16 cellular contexts compared by ENCODE assay signal in the genomic region with DNA sequence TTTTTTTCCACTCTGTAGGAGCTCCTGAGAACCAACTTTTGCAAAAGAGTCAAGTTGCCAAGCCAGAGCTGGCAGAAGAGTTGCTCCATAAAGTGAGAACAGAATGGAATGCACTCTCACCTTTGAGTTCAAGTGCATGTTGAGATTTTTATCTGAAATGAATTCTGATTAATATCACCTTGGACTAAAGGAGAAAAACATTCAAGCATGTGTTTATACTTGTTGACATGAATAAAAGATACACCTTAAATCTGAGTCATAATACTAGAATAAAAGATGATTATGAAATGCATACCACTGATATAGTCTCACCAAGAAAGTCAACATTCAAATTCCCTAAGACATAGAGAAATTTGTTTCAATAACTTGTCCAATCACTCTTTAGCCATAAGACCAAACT. TPM values are rescaled to one million over a fixed set of nuclear protein-coding genes. Genes with fewer than 3 reads are reported as not detected.
A peak's percentile ranks its signal among the peaks of the same experiment; 100 is the strongest.
DNase-seq lines count a peak whose midpoint lies in the region; ATAC-seq, FAIRE-seq and TF ChIP-seq lines count a peak whose summit lies in the region.
"Had no signal": no experiment of that assay in that cellular context is flagged by ENCODE, and none has a peak within 500 bp of the region (broad histone marks: within the 10 kb centered on the region; RNA-seq: fewer than 3 reads in every experiment).

No MANE protein-coding gene starts in this region.

- FAIRE-seq in GM19239 (lab: Jason Lieb, UNC), result peak; percentile 23
- FAIRE-seq: HepG2, HTR-8/SVneo had no signal

- no peaks in the 10 kb centered on the region for H3K9me3 Mint-ChIP-seq in natural killer cell treated with Interleukin-12 subunit alpha and Interleukin-12 subunit beta and Interleukin-15 and Interleukin-18, amount 100 ng/mL, for 72 hours

- H3K36me3 ChIP-seq in left lung (no peaks in the 10 kb centered on the region), HAP-1 (replicated peaks) (no peaks in the 10 kb centered on the region)
- H3K36me3 ChIP-seq: BLaER1 treated with 17β-estradiol and CSF1 and Interleukin-3, amounts not matched to agents 10 nM and 100 nM had no signal

- H3K27me3 ChIP-seq in left lung (no peaks in the 10 kb centered on the region), HAP-1 (ENCODE audit: low read depth) (no peaks in the 10 kb centered on the region)
- H3K27me3 ChIP-seq: BLaER1 treated with 17β-estradiol and CSF1 and Interleukin-3, amounts not matched to agents 10 nM and 100 nM had no signal

- H3K4me3 ChIP-seq in epithelial cell of esophagus (ENCODE audit: low read length), result no peak overlapping the region
- no peak overlapping the region for H3K4me3 ChIP-seq in left lung
- H3K4me3 ChIP-seq in HAP-1, result no peak overlapping the region
- H3K4me3 ChIP-seq: BLaER1 treated with 17β-estradiol and CSF1 and Interleukin-3, amounts not matched to agents 10 nM and 100 nM; GM23248 had no signal

- H3K27me3 Mint-ChIP-seq in natural killer cell treated with Interleukin-12 subunit alpha and Interleukin-12 subunit beta and Interleukin-15 and Interleukin-18, amount 100 ng/mL, for 72 hours, result peaks cover 0 to 24% of the 10 kb centered on the region in 2 donors

- no peak for DNase-seq in GM19239 (ENCODE audit: insufficient read length, low spot score)
- peak; percentile 78 for DNase-seq in RWPE1 (ENCODE audit: low spot score)
- DNase-seq in epithelial cell of esophagus (ENCODE audit: low read depth), result peak; percentile 83
- no peak for DNase-seq in left lung
- DNase-seq in natural killer cell treated with Interleukin-12 subunit alpha and Interleukin-12 subunit beta and Interleukin-15 and Interleukin-18, amount 100 ng/mL, for 72 hours (ENCODE audit: low spot score), result no peak
- no peak for DNase-seq in HAP-1 (ENCODE audit: low spot score in 2 of 2)
- DNase-seq: ACHN; CD4-positive, CD25-positive, alpha-beta regulatory T cell; DMS53; GF-D8; GM23248; H7 had no signal

- ATAC-seq in left lung (peak; percentile 31), HG02763 (IDR thresholded peaks at IDR 0.05; ENCODE audit: unreplicated experiment) (no peak)
- ATAC-seq in natural killer cell treated with Interleukin-12 subunit alpha and Interleukin-12 subunit beta and Interleukin-15 and Interleukin-18, amount 100 ng/mL, for 72 hours, result no peak
- ATAC-seq: HepG2 had no signal

- H3K9me3 ChIP-seq in left lung (no peaks in the 10 kb centered on the region), HAP-1 (no peaks in the 10 kb centered on the region)
- H3K9me3 ChIP-seq: BLaER1 treated with 17β-estradiol and CSF1 and Interleukin-3, amounts not matched to agents 10 nM and 100 nM had no signal

- no peaks in the 10 kb centered on the region for H3K36me3 Mint-ChIP-seq in natural killer cell treated with Interleukin-12 subunit alpha and Interleukin-12 subunit beta and Interleukin-15 and Interleukin-18, amount 100 ng/mL, for 72 hours
- H3K36me3 Mint-ChIP-seq: CD4-positive, CD25-positive, alpha-beta regulatory T cell had no signal

- no peaks in the 10 kb centered on the region for H3K4me1 Mint-ChIP-seq in natural killer cell treated with Interleukin-12 subunit alpha and Interleukin-12 subunit beta and Interleukin-15 and Interleukin-18, amount 100 ng/mL, for 72 hours (ENCODE audit: low read depth in 2 of 2)
- H3K4me1 Mint-ChIP-seq: CD4-positive, CD25-positive, alpha-beta regulatory T cell had no signal

- no peak overlapping the region for H3K27ac Mint-ChIP-seq in natural killer cell treated with Interleukin-12 subunit alpha and Interleukin-12 subunit beta and Interleukin-15 and Interleukin-18, amount 100 ng/mL, for 72 hours
- H3K27ac Mint-ChIP-seq: CD4-positive, CD25-positive, alpha-beta regulatory T cell had no signal

- no peak overlapping the region for H3K4me3 Mint-ChIP-seq in natural killer cell treated with Interleukin-12 subunit alpha and Interleukin-12 subunit beta and Interleukin-15 and Interleukin-18, amount 100 ng/mL, for 72 hours
- H3K4me3 Mint-ChIP-seq: CD4-positive, CD25-positive, alpha-beta regulatory T cell had no signal

- intact Hi-C loops in left lung (cut with DNase I), result no loop called here

- in situ Hi-C loops in HAP-1 (cut with MboI; ENCODE audit: low sequenced_read_pairs), result no loop called here

- POLR2A ChIA-PET in RWPE1 (lab: Yijun Ruan, JAX; ENCODE audit: low non-redundant PET), result no interaction called here

- TF ChIP-seq CTCF in RWPE1 (conservative IDR thresholded peaks at IDR 0.05; ENCODE audit: low read depth) (no peak), epithelial cell of esophagus (IDR thresholded peaks at IDR 0.05; ENCODE audit: insufficient read depth, low read depth, low read length, missing control alignments) (no peak), left lung (IDR thresholded peaks at IDR 0.05) (no peak)

- CTCF ChIA-PET in RWPE1 (lab: Yijun Ruan, JAX), result no interaction called here

- H3K4me1 ChIP-seq in left lung, result no peaks in the 10 kb centered on the region
- peaks cover 3% of the 10 kb centered on the region; the same call in 1 of the 2 replicates for H3K4me1 ChIP-seq in HAP-1
- H3K4me1 ChIP-seq: BLaER1 treated with 17β-estradiol and CSF1 and Interleukin-3, amounts not matched to agents 10 nM and 100 nM had no signal

- H3K27ac ChIP-seq in RWPE1 (no peak overlapping the region), left lung (no peak overlapping the region)
- H3K27ac ChIP-seq: BLaER1 treated with 17β-estradiol and CSF1 and Interleukin-3, amounts not matched to agents 10 nM and 100 nM; GM23248 had no signal

RNA-seq across cellular contexts. Expression of gene ARL14EP, which starts 37.8 kb away (rescaled TPM):
- 10 to 100 TPM; 20.1 to 20.7 TPM for total RNA-seq in left lung
- 10 to 100 TPM; 25.0 to 27.2 TPM for total RNA-seq in natural killer cell treated with Interleukin-12 subunit alpha and Interleukin-12 subunit beta and Interleukin-15 and Interleukin-18, amount 100 ng/mL, for 72 hours

Comparison
In these comparisons a context has a peak if more than half of its experiments do, and no peak if none do; other contexts are left out.
1. DNase-seq: peak in RWPE1 (single experiment) and epithelial cell of esophagus (single experiment); none in GM19239 (single experiment), left lung (0 of 2), natural killer cell treated with Interleukin-12 subunit alpha and Interleukin-12 subunit beta and Interleukin-15 and Interleukin-18, amount 100 ng/mL, for 72 hours (single experiment) and HAP-1 (0 of 2).